ENCODE assay signal across 8 cellular contexts in genomic region chr18:57585846-57586242, GRCh38. TPM values are rescaled to one million over a fixed set of nuclear protein-coding genes. Genes with fewer than 3 reads are reported as not detected.
DNase-seq lines count a peak whose midpoint lies in the region; ATAC-seq and TF ChIP-seq lines count a peak whose summit lies in the region.

No MANE protein-coding gene starts in this region.

- no peaks in the 10 kb centered on the region; the same call in 1 of the 2 replicates for H3K36me3 ChIP-seq in GM06990 (ENCODE audit: control insufficient read depth, insufficient read depth, low read length)
- H3K36me3 ChIP-seq in stomach, result peaks cover 0 to 7% (median 4%) of the 10 kb centered on the region in 4 donors

- WGBS in stomach, 5 donors, result 8 to 21% (median 8%) methylated on average over 6 to 8 of the region's 8 CpGs

- TF ChIP-seq EP300 in stomach (IDR thresholded peaks at IDR 0.05), result no peak

- DNase-seq in GM06990 (ENCODE audit: extremely low read depth, insufficient read length) (no peak), iris pigment epithelial cell (ENCODE audit: low read depth) (peak; percentile 5), stomach (no peak), NCI-H2081 treated with DMSO at 0.1 percent for 48 hours (lab: John Stamatoyannopoulos, UW) (no peak), KG1 (lab: John Stamatoyannopoulos, UW) (no peak)
- peak; percentile 11 for DNase-seq in activated naive CD8-positive, alpha-beta T cell treated with anti-CD3 and anti-CD28 coated beads for 36 hours

- peaks cover 5% of the 10 kb centered on the region for H3K36me3 Mint-ChIP-seq in activated naive CD8-positive, alpha-beta T cell treated with anti-CD3 and anti-CD28 coated beads for 36 hours

- H3K27ac Mint-ChIP-seq in activated naive CD8-positive, alpha-beta T cell treated with anti-CD3 and anti-CD28 coated beads for 36 hours, result peak overlapping the region; percentile 75

- peak overlapping the region; percentile 91 to 94 (median 91) for H3K27ac ChIP-seq in stomach

- no peaks in the 10 kb centered on the region for H3K9me3 Mint-ChIP-seq in activated naive CD8-positive, alpha-beta T cell treated with anti-CD3 and anti-CD28 coated beads for 36 hours

- TF ChIP-seq CTCF in GM06990 (IDR thresholded peaks at IDR 0.05; ENCODE audit: insufficient read depth, low read length, poor library complexity, severe bottlenecking) (no peak), stomach (IDR thresholded peaks at IDR 0.05) (no peak)

- H3K9me3 ChIP-seq in stomach, result no peaks in the 10 kb centered on the region

- H3K4me1 ChIP-seq in stomach, result peaks cover 11 to 20% (median 18%) of the 10 kb centered on the region in 4 donors

- no peaks in the 10 kb centered on the region for H3K27me3 Mint-ChIP-seq in activated naive CD8-positive, alpha-beta T cell treated with anti-CD3 and anti-CD28 coated beads for 36 hours

- intact Hi-C loops in stomach (cut with DNase I; ENCODE audit: low total_unique reads), result no loop called here

- peak overlapping the region; percentile 85 for H3K4me3 Mint-ChIP-seq in activated naive CD8-positive, alpha-beta T cell treated with anti-CD3 and anti-CD28 coated beads for 36 hours

- peak; percentile 4 for ATAC-seq in HG03039 (IDR thresholded peaks at IDR 0.05; ENCODE audit: unreplicated experiment)
- no peak for ATAC-seq in HG03108 (IDR thresholded peaks at IDR 0.05; ENCODE audit: unreplicated experiment)

- peak overlapping the region; percentile 79 for H3K4me3 ChIP-seq in GM06990 (replicated peaks; ENCODE audit: low read depth, low read length)
- peak overlapping the region; percentile 70 to 96 (median 70) for H3K4me3 ChIP-seq in stomach

- H3K27me3 ChIP-seq in GM06990 (replicated peaks; ENCODE audit: control insufficient read depth, insufficient read depth, low read length), result no peaks in the 10 kb centered on the region
- no peaks in the 10 kb centered on the region for H3K27me3 ChIP-seq in stomach

- no peak for TF ChIP-seq POLR2A in stomach (IDR thresholded peaks at IDR 0.05)

- H3K4me1 Mint-ChIP-seq in activated naive CD8-positive, alpha-beta T cell treated with anti-CD3 and anti-CD28 coated beads for 36 hours, result peaks cover 28% of the 10 kb centered on the region

RNA-seq across cellular contexts. Expression of gene FECH, which starts 0.7 kb away (rescaled TPM):
- total RNA-seq in activated naive CD8-positive, alpha-beta T cell treated with anti-CD3 and anti-CD28 coated beads for 36 hours, result 10 to 100 TPM; 33.4 to 33.7 TPM
- 100 to 1,000 TPM in 1 of 5 donors, 10 to 100 TPM in 2, 1 to 10 TPM in 1, under 1 TPM in 1; 0.58 to 387 (median 29.6) TPM for total RNA-seq in stomach
- polyA plus RNA-seq in stomach, result 1 to 10 TPM; 5.2 to 8.5 (median 7.8) TPM

RNA-seq across cellular contexts. Expression of gene NARS1, which starts 35.8 kb away (rescaled TPM):
- total RNA-seq in activated naive CD8-positive, alpha-beta T cell treated with anti-CD3 and anti-CD28 coated beads for 36 hours, result 100 to 1,000 TPM; 143 to 144 TPM
- 100 to 1,000 TPM in 4 of 5 donors, 10 to 100 TPM in 1; 48.4 to 502 (median 135) TPM for total RNA-seq in stomach
- 10 to 100 TPM; 60.6 to 71.2 (median 65.1) TPM for polyA plus RNA-seq in stomach

Comparison
In these comparisons a context has a peak if more than half of its experiments do, and no peak if none do; other contexts are left out.
1. DNase-seq: peak in activated naive CD8-positive, alpha-beta T cell treated with anti-CD3 and anti-CD28 coated beads for 36 hours (single experiment) and iris pigment epithelial cell (single experiment); none in GM06990 (single experiment), stomach (single experiment), NCI-H2081 treated with DMSO at 0.1 percent for 48 hours (single experiment) and KG1 (single experiment).